ENCODE assay signal across 25 cellular contexts in genomic region chr17:81234940-81235821, GRCh38. TPM values are rescaled to one million over a fixed set of nuclear protein-coding genes. Genes with fewer than 3 reads are reported as not detected.
A peak's percentile ranks its signal among the peaks of the same experiment; 100 is the strongest.
DNase-seq lines count a peak whose midpoint lies in the region; ATAC-seq, FAIRE-seq and TF ChIP-seq lines count a peak whose summit lies in the region.
"Had no signal": no experiment of that assay in that cellular context is flagged by ENCODE, and none has a peak within 500 bp of the region (broad histone marks: within the 10 kb centered on the region; RNA-seq: fewer than 3 reads in every experiment).

No MANE protein-coding gene starts in this region.

- no peak for ATAC-seq in CD4-positive, alpha-beta T cell (ENCODE audit: poor library complexity)
- no peak for ATAC-seq in GM19395 (IDR thresholded peaks at IDR 0.05; ENCODE audit: unreplicated experiment)

- CTCF ChIA-PET in CD4-positive, alpha-beta T cell (lab: Charles Lee): no interaction called here
- CTCF ChIA-PET in HEK293 (lab: Yijun Ruan, JAX): interaction anchor here (0.5 to 1.2 kb wide), 4 partner anchors 37 to 164 kb away, joined by 3 read pairs; no protein-coding TSS in a partner anchor

- intact Hi-C loops in CD4-positive, alpha-beta T cell (cut with DNase I, micrococcal nuclease): loop anchor here in 1 of 2 experiments (5.0 kb wide), 3 partner anchors 243 to 317 kb away; partner anchors contain the start of genes CHMP6 and FAAP100

- H3K4me2 ChIP-seq in astrocyte (ENCODE audit: low read length): no peak overlapping the region

- H3K36me3 Mint-ChIP-seq in CD4-positive, alpha-beta T cell (ENCODE audit: low read depth): peaks cover 24% of the 10 kb centered on the region
- H3K36me3 Mint-ChIP-seq in astrocyte (ENCODE audit: low read depth, unreplicated experiment) (peaks cover 2% of the 10 kb centered on the region), nephron (ENCODE audit: low read depth) (peaks cover 12% of the 10 kb centered on the region)

- H3K9ac ChIP-seq in astrocyte (ENCODE audit: low read length): no peak overlapping the region

- H3K79me2 ChIP-seq in astrocyte (ENCODE audit: insufficient read depth, low read length): peaks cover 45% of the 10 kb centered on the region

- POLR2A ChIA-PET in CD4-positive, alpha-beta T cell (lab: Charles Lee): interaction anchor here (1.2 kb wide), 1 partner anchor 12 kb away, joined by 3 read pairs; no protein-coding TSS in a partner anchor
- POLR2A ChIA-PET in HEK293 (lab: Yijun Ruan, JAX): interaction anchor here (0.5 to 3.8 kb wide), 2 partner anchors 12 to 250 kb away, joined by 3 to 22 read pairs; partner anchors contain the start of gene CEP131

- H3K27ac ChIP-seq in CD4-positive, alpha-beta T cell (ENCODE audit: low read depth, low read length): no peak overlapping the region
- H3K27ac ChIP-seq in HEK293 (ENCODE audit: extremely low read depth, low read depth, low read length) (peak overlapping the region; percentile 27; the same call in 1 of the 2 replicates), astrocyte (ENCODE audit: low read depth, low read length) (no peak overlapping the region)
- H3K27ac ChIP-seq: suprapubic skin, vagina had no signal

- H3K4me3 Mint-ChIP-seq in CD4-positive, alpha-beta T cell: peak overlapping the region; percentile 34
- H3K4me3 Mint-ChIP-seq in astrocyte (ENCODE audit: unreplicated experiment): no peak overlapping the region
- H3K4me3 Mint-ChIP-seq in nephron: peak overlapping the region; percentile 45 to 58 (median 49)
- H3K4me3 Mint-ChIP-seq: activated CD4-positive, alpha-beta memory T cell treated with anti-CD3 and anti-CD28 coated beads, Interleukin-2, amount 10 ng/mL, durations not matched to agents 7 days and 5 days; CD14-positive monocyte; dendritic cell treated with granulocyte-macrophage colony-stimulating factor and Interleukin-4, amounts not matched to agents 40 ng/mL and 50 ng/mL, for 4 days had no signal

- H3K4me1 Mint-ChIP-seq in CD4-positive, alpha-beta T cell (ENCODE audit: low read depth): peaks cover 33% of the 10 kb centered on the region
- H3K4me1 Mint-ChIP-seq in astrocyte (ENCODE audit: low read depth, unreplicated experiment) (peaks cover 8% of the 10 kb centered on the region), nephron (peaks cover 11% of the 10 kb centered on the region)

- no peaks in the 10 kb centered on the region for H3K9me3 ChIP-seq in CD4-positive, alpha-beta T cell (ENCODE audit: control insufficient read depth, low read length)
- no peaks in the 10 kb centered on the region for H3K9me3 ChIP-seq in HEK293 (ENCODE audit: control insufficient read depth, insufficient read depth, low read depth, low read length)
- no peaks in the 10 kb centered on the region for H3K9me3 ChIP-seq in astrocyte (ENCODE audit: insufficient read depth, low read depth, low read length)
- H3K9me3 ChIP-seq: suprapubic skin, vagina had no signal

- no peaks in the 10 kb centered on the region for H3K27me3 ChIP-seq in CD4-positive, alpha-beta T cell (ENCODE audit: control insufficient read depth, insufficient read depth, low read length)
- no peaks in the 10 kb centered on the region for H3K27me3 ChIP-seq in astrocyte (ENCODE audit: insufficient read depth, low read length)
- H3K27me3 ChIP-seq: suprapubic skin, vagina had no signal

- H3K4me3 ChIP-seq in HEK293 (ENCODE audit: low read depth, low read length) (no peak overlapping the region), astrocyte (ENCODE audit: insufficient read depth, low read depth, low read length) (no peak overlapping the region)
- H3K4me3 ChIP-seq: lung, suprapubic skin, vagina had no signal

- no peak overlapping the region for H3K27ac Mint-ChIP-seq in CD4-positive, alpha-beta T cell
- H3K27ac Mint-ChIP-seq in astrocyte (ENCODE audit: unreplicated experiment) (peak overlapping the region; percentile 1), nephron (no peak overlapping the region)
- H3K27ac Mint-ChIP-seq: activated CD4-positive, alpha-beta memory T cell treated with anti-CD3 and anti-CD28 coated beads, Interleukin-2, amount 10 ng/mL, durations not matched to agents 7 days and 5 days; dendritic cell treated with granulocyte-macrophage colony-stimulating factor and Interleukin-4, amounts not matched to agents 40 ng/mL and 50 ng/mL, for 4 days had no signal

- no peaks in the 10 kb centered on the region for H3K9me3 Mint-ChIP-seq in CD4-positive, alpha-beta T cell
- no peaks in the 10 kb centered on the region for H3K9me3 Mint-ChIP-seq in astrocyte (ENCODE audit: unreplicated experiment)
- H3K9me3 Mint-ChIP-seq in nephron: no peaks in the 10 kb centered on the region
- H3K9me3 Mint-ChIP-seq: activated CD4-positive, alpha-beta memory T cell treated with anti-CD3 and anti-CD28 coated beads, Interleukin-2, amount 10 ng/mL, durations not matched to agents 7 days and 5 days; dendritic cell treated with granulocyte-macrophage colony-stimulating factor and Interleukin-4, amounts not matched to agents 40 ng/mL and 50 ng/mL, for 4 days had no signal

- H3K36me3 ChIP-seq in HEK293 (ENCODE audit: control insufficient read depth in 2 of 2, insufficient read depth in 1 of 2, low read length in 2 of 2): peaks cover 5 to 53% of the 10 kb centered on the region in 2 experiments; a peak in 2 of 3 replicates
- H3K36me3 ChIP-seq in astrocyte (ENCODE audit: insufficient read depth, low read length): no peaks in the 10 kb centered on the region

- no peak for TF ChIP-seq CTCF in CD4-positive, alpha-beta T cell (IDR thresholded peaks at IDR 0.05)
- TF ChIP-seq CTCF in HEK293 (tag by site-specific recombination; IDR thresholded peaks at IDR 0.05) (no peak), astrocyte (IDR thresholded peaks at IDR 0.05; ENCODE audit: insufficient read depth, low read depth, low read length) (no peak), nephron (IDR thresholded peaks at IDR 0.05; ENCODE audit: unreplicated experiment in 3 of 3) (no peak)

- H4K20me1 ChIP-seq in astrocyte (ENCODE audit: insufficient read depth, low read length): peaks cover 29% of the 10 kb centered on the region

- H3K4me1 ChIP-seq in HEK293 (ENCODE audit: control insufficient read depth, insufficient read depth, low read length) (peaks cover 8% of the 10 kb centered on the region), astrocyte (ENCODE audit: insufficient read depth, low read length) (peaks cover 15% of the 10 kb centered on the region)

- no peak overlapping the region for H2AFZ ChIP-seq in astrocyte (ENCODE audit: low read depth, low read length)

- DNase-seq in CD4-positive, alpha-beta T cell: no peak
- DNase-seq in astrocyte (ENCODE audit: low read depth): no peak
- no peak for DNase-seq in NCI-H1417 (lab: John Stamatoyannopoulos, UW)
- no peak for DNase-seq in NCI-H146 (lab: John Stamatoyannopoulos, UW)
- DNase-seq: activated CD4-positive, alpha-beta memory T cell treated with anti-CD3 and anti-CD28 coated beads, Interleukin-2, amount 10 ng/mL, durations not matched to agents 7 days and 5 days; activated CD4-positive, CD25-positive, alpha-beta regulatory T cell treated with anti-CD3 and anti-CD28 coated beads, Interleukin-2, amount 50 U/mL, for 72 hours; activated gamma-delta T cell treated with Interleukin-2 at 50 U/mL for 16 hours; amygdala; HCEC 1CT; NCI-H1092; NCI-H2081 treated with DMSO at 0.1 percent for 48 hours; NCI-H446; NCI-H82; occipital lobe; small intestine; stimulated activated CD4-positive, alpha-beta T cell treated with anti-CD3 and anti-CD28 coated beads, Interleukin-2, amount 100 ng/mL, for 24 hours; T1000 had no signal

- no peaks in the 10 kb centered on the region for H3K27me3 Mint-ChIP-seq in CD4-positive, alpha-beta T cell
- H3K27me3 Mint-ChIP-seq in astrocyte (ENCODE audit: low read depth, unreplicated experiment) (no peaks in the 10 kb centered on the region), nephron (ENCODE audit: low read depth) (no peaks in the 10 kb centered on the region)
- H3K27me3 Mint-ChIP-seq: activated CD4-positive, alpha-beta memory T cell treated with anti-CD3 and anti-CD28 coated beads, Interleukin-2, amount 10 ng/mL, durations not matched to agents 7 days and 5 days; dendritic cell treated with granulocyte-macrophage colony-stimulating factor and Interleukin-4, amounts not matched to agents 40 ng/mL and 50 ng/mL, for 4 days had no signal

- no peak for FAIRE-seq in astrocyte (lab: Jason Lieb, UNC)
- FAIRE-seq: small intestine had no signal

TF ChIP-seq in HEK293, 187 proteins besides CTCF, POLR2A, EP300 and RAD21:
- TF ChIP-seq GLIS2 (tag by site-specific recombination; IDR thresholded peaks at IDR 0.05) (no peak), BCL11B (tag by site-specific recombination; IDR thresholded peaks at IDR 0.05; ENCODE audit: low read depth) (no peak), ZFHX2 (tag by site-specific recombination; conservative IDR thresholded peaks at IDR 0.05) (peak; percentile 58; the same call in 1 of the 2 replicates), EGR2 (tag by site-specific recombination; IDR thresholded peaks at IDR 0.05; ENCODE audit: low read depth) (peak; percentile 34), ZNF341 (tag by site-specific recombination; IDR thresholded peaks at IDR 0.05; ENCODE audit: low read depth) (no peak), ZNF76 (tag by site-specific recombination; IDR thresholded peaks at IDR 0.05; ENCODE audit: borderline replicate concordance, low read depth) (no peak), ZNF777 (tag by site-specific recombination; IDR thresholded peaks at IDR 0.05; ENCODE audit: borderline replicate concordance) (no peak)

RNA-seq across cellular contexts. Expression of gene TEPSIN, which starts 3.7 kb away (rescaled TPM):
- 10 to 100 TPM; 68.2 to 74.4 TPM for total RNA-seq in CD4-positive, alpha-beta T cell
- total RNA-seq in astrocyte: 26.4 and 28.7 TPM in 2 replicates

RNA-seq across cellular contexts. Expression of gene NDUFAF8, which starts 3.9 kb away (rescaled TPM):
- total RNA-seq in CD4-positive, alpha-beta T cell: 10 to 100 TPM; 34.6 to 38.6 TPM
- 52.6 and 67.2 TPM in 2 replicates for total RNA-seq in astrocyte

RNA-seq across cellular contexts. Expression of gene CEP131, which starts 12.4 kb away (rescaled TPM):
- total RNA-seq in CD4-positive, alpha-beta T cell: 10 to 100 TPM; 11.2 to 12.3 TPM
- total RNA-seq in astrocyte: 5.8 and 5.9 TPM in 2 replicates

RNA-seq across cellular contexts. Expression of gene SLC38A10, which starts 59.9 kb away (rescaled TPM):
- 10 to 100 TPM; 22.8 to 26.4 TPM for total RNA-seq in CD4-positive, alpha-beta T cell
- total RNA-seq in astrocyte: 71.4 and 80.3 TPM in 2 replicates
